23 cellular contexts compared by ENCODE assay signal in genomic region chr22:22071455-22071854, GRCh38.
"Had no signal": no experiment of that assay in that cellular context is flagged by ENCODE, and none has a peak within 500 bp of the region (broad histone marks: within the 10 kb centered on the region; RNA-seq: fewer than 3 reads in every experiment).

No MANE protein-coding gene starts in this region.

- H3K27ac ChIP-seq: HL-60, SJCRH30 had no signal

- DNase-seq: Karpas-422, KG1, MG63, NCI-H1092, NCI-H1105 treated with DMSO at 0.1 percent for 48 hours, NCI-H1417 treated with DMSO at 0.1 percent for 48 hours, NCI-H146, NCI-H1694 treated with DMSO at 0.1 percent for 48 hours, NCI-H1930, NCI-H2081 treated with DMSO at 0.1 percent for 48 hours, NCI-H2171, NCI-H226, NCI-H446, NCI-H510A, NCI-H524 treated with DMSO at 0.1 percent for 48 hours, NCI-H69, NCI-H774, PC-3, SHP77, SJCRH30 had no signal

- ATAC-seq: Panc1, PC-3, SK-N-SH treated with all-trans-retinoic acid at 6 μM for 48 hours had no signal

- H3K9me3 ChIP-seq: MG63, SJCRH30 had no signal

- H3K4me1 ChIP-seq: SJCRH30 had no signal

- H3K36me3 ChIP-seq: MG63, SJCRH30 had no signal

- H3K27me3 ChIP-seq: MG63 had no signal

- H3K4me3 ChIP-seq: MG63, SJCRH30 had no signal
